Comparison of ENCODE assay signal across 1 cellular context in the genomic region with DNA sequence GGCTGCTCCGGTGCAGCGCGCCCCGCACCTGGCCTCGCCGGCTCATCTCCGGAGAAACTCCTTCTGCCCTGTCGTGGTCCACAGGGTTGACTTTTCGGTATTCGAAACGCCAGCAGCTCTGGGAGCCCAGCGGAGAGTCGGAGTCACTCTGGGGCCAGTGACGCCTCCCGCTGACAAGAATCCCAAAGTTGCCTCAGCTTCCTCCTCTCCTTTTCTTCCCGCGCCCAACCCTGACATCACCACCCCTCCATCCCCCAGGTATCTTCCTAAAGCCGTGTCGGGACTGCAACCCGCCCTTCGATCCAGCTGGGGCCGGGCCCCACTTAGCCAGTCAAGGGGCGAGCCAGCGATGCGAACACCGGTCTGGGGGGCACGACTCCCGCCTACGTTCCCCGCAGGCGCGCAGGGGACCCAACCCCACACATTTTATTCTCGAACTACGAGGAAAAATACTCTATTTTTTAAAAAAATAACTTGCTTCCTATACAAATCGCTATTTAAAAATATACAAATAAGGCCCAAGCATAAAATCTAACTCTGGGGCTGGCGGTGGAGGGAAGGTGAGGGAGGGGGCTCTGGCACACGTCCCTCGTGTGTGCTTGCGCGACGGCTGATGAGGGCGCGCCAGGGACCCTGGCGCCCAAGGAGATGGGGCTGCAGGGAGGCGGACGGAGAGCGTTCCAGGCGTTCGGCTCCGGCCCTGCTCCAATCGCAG.
TF ChIP-seq lines count a peak whose summit lies in the region.

No MANE protein-coding gene starts in this region.

TF ChIP-seq in WTC11, 78 proteins besides CTCF, POLR2A, EP300 and RAD21 (continued from another document):
- TF ChIP-seq, protein P1, sequence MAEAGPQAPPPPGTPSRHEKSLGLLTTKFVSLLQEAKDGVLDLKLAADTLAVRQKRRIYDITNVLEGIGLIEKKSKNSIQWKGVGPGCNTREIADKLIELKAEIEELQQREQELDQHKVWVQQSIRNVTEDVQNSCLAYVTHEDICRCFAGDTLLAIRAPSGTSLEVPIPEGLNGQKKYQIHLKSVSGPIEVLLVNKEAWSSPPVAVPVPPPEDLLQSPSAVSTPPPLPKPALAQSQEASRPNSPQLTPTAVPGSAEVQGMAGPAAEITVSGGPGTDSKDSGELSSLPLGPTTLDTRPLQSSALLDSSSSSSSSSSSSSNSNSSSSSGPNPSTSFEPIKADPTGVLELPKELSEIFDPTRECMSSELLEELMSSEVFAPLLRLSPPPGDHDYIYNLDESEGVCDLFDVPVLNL (CRISPR knock-in tag; IDR thresholded peaks at IDR 0.05; ENCODE audit: borderline replicate concordance, low read depth), result no peak
- TF ChIP-seq, protein P2, sequence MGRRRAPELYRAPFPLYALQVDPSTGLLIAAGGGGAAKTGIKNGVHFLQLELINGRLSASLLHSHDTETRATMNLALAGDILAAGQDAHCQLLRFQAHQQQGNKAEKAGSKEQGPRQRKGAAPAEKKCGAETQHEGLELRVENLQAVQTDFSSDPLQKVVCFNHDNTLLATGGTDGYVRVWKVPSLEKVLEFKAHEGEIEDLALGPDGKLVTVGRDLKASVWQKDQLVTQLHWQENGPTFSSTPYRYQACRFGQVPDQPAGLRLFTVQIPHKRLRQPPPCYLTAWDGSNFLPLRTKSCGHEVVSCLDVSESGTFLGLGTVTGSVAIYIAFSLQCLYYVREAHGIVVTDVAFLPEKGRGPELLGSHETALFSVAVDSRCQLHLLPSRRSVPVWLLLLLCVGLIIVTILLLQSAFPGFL (CRISPR knock-in tag; IDR thresholded peaks at IDR 0.05; ENCODE audit: borderline replicate concordance), result no peak
- TF ChIP-seq, protein P3, sequence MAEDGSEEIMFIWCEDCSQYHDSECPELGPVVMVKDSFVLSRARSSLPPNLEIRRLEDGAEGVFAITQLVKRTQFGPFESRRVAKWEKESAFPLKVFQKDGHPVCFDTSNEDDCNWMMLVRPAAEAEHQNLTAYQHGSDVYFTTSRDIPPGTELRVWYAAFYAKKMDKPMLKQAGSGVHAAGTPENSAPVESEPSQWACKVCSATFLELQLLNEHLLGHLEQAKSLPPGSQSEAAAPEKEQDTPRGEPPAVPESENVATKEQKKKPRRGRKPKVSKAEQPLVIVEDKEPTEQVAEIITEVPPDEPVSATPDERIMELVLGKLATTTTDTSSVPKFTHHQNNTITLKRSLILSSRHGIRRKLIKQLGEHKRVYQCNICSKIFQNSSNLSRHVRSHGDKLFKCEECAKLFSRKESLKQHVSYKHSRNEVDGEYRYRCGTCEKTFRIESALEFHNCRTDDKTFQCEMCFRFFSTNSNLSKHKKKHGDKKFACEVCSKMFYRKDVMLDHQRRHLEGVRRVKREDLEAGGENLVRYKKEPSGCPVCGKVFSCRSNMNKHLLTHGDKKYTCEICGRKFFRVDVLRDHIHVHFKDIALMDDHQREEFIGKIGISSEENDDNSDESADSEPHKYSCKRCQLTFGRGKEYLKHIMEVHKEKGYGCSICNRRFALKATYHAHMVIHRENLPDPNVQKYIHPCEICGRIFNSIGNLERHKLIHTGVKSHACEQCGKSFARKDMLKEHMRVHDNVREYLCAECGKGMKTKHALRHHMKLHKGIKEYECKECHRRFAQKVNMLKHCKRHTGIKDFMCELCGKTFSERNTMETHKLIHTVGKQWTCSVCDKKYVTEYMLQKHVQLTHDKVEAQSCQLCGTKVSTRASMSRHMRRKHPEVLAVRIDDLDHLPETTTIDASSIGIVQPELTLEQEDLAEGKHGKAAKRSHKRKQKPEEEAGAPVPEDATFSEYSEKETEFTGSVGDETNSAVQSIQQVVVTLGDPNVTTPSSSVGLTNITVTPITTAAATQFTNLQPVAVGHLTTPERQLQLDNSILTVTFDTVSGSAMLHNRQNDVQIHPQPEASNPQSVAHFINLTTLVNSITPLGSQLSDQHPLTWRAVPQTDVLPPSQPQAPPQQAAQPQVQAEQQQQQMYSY (CRISPR knock-in tag; IDR thresholded peaks at IDR 0.05), result no peak
